Comparison of ENCODE assay signal across 12 cellular contexts in genomic region chr11:126636911-126637799, GRCh38.
DNase-seq lines count a peak whose midpoint lies in the region; ATAC-seq and TF ChIP-seq lines count a peak whose summit lies in the region.
"Had no signal": no experiment of that assay in that cellular context is flagged by ENCODE, and none has a peak within 500 bp of the region (broad histone marks: within the 10 kb centered on the region; RNA-seq: fewer than 3 reads in every experiment).

No MANE protein-coding gene starts in this region.

- H3K4ac ChIP-seq in mesenchymal stem cell (ENCODE audit: low read depth in 1 of 2, low read length in 2 of 2), result no peak overlapping the region

- no peak overlapping the region for H3K4me2 ChIP-seq in mesenchymal stem cell (ENCODE audit: low read length, poor library complexity, severe bottlenecking)

- no peak for TF ChIP-seq CTCF in astrocyte of the spinal cord (IDR thresholded peaks at IDR 0.05; ENCODE audit: low read depth, low read length)
- no peak for TF ChIP-seq CTCF in sigmoid colon (IDR thresholded peaks at IDR 0.05)
- TF ChIP-seq CTCF in Caco-2 (IDR thresholded peaks at IDR 0.05; ENCODE audit: insufficient read depth in 1 of 2, low read depth in 1 of 2, low read length in 1 of 2, severe bottlenecking in 1 of 2, unreplicated experiment in 1 of 2), result no peak

- intact Hi-C loops in sigmoid colon (cut with DNase I), result no loop called here
- intact Hi-C loops in Caco-2 (cut with micrococcal nuclease; ENCODE audit: unreplicated experiment), result no loop called here

- peaks cover 0 to 3% of the 10 kb centered on the region in 2 experiments for H3K27me3 ChIP-seq in mesenchymal stem cell (ENCODE audit: control insufficient read depth in 1 of 2, insufficient read depth in 1 of 2, low read length in 2 of 2)
- H3K27me3 ChIP-seq in sigmoid colon, result no peaks in the 10 kb centered on the region
- H3K27me3 ChIP-seq in Caco-2 (replicated peaks; ENCODE audit: control insufficient read depth, insufficient read depth, low read length), result no peaks in the 10 kb centered on the region; the same call in none of the 2 replicates

- H3K14ac ChIP-seq in mesenchymal stem cell (ENCODE audit: low read length in 2 of 2), result no peak overlapping the region

- peak; percentile 72 for DNase-seq in AG08396 (ENCODE audit: low spot score)
- DNase-seq in HT1080 (ENCODE audit: low read depth), result peak; percentile 89
- DNase-seq in astrocyte of the spinal cord (ENCODE audit: low read depth, low spot score), result peak; percentile 70
- no peak for DNase-seq in mesenchymal stem cell
- DNase-seq in sigmoid colon, result no peak
- no peak for DNase-seq in GDM1 (lab: John Stamatoyannopoulos, UW)
- no peak for DNase-seq in Caco-2
- DNase-seq: erythroblast; mucosa of descending colon; stimulated activated CD4-positive, alpha-beta T cell treated with anti-CD3 and anti-CD28 coated beads, Interleukin-4, amount 100 ng/mL, for 24 hours had no signal

- no peak for ATAC-seq in GM21360 (IDR thresholded peaks at IDR 0.05; ENCODE audit: unreplicated experiment)
- ATAC-seq: mucosa of descending colon had no signal

- no peaks in the 10 kb centered on the region for H3K4me1 Mint-ChIP-seq in Caco-2 (ENCODE audit: low read depth, unreplicated experiment)

- H3K9me3 ChIP-seq in mesenchymal stem cell (ENCODE audit: control insufficient read depth, low read length), result no peaks in the 10 kb centered on the region
- no peaks in the 10 kb centered on the region for H3K9me3 ChIP-seq in sigmoid colon
- no peaks in the 10 kb centered on the region for H3K9me3 ChIP-seq in Caco-2
- H3K9me3 ChIP-seq: mucosa of descending colon had no signal

- no peak overlapping the region for H3K4me3 Mint-ChIP-seq in Caco-2 (ENCODE audit: unreplicated experiment)
- H3K4me3 Mint-ChIP-seq: stimulated activated naive CD8-positive, alpha-beta T cell treated with anti-CD3 and anti-CD28 coated beads, Interleukin-15, Interleukin-2, amounts not matched to agents 100 ng/mL and 50 ng/mL, for 24 hours had no signal

- H3K27ac Mint-ChIP-seq in Caco-2 (ENCODE audit: unreplicated experiment), result no peak overlapping the region
- H3K27ac Mint-ChIP-seq: stimulated activated naive CD8-positive, alpha-beta T cell treated with anti-CD3 and anti-CD28 coated beads, Interleukin-15, Interleukin-2, amounts not matched to agents 100 ng/mL and 50 ng/mL, for 24 hours had no signal

- no peak overlapping the region for H2BK12ac ChIP-seq in mesenchymal stem cell (ENCODE audit: low read length in 2 of 2)

- H3K4me3 ChIP-seq in astrocyte of the spinal cord (ENCODE audit: low read depth, low read length), result no peak overlapping the region
- H3K4me3 ChIP-seq in mesenchymal stem cell (ENCODE audit: insufficient read depth in 1 of 2, low read depth in 1 of 2, low read length in 2 of 2), result peak overlapping the region in 1 of 2 experiments; percentile 53
- H3K4me3 ChIP-seq in sigmoid colon, result no peak overlapping the region
- no peak overlapping the region for H3K4me3 ChIP-seq in Caco-2 (ENCODE audit: low read depth, low read length)
- H3K4me3 ChIP-seq: mucosa of descending colon had no signal

- no peak for TF ChIP-seq EP300 in sigmoid colon (IDR thresholded peaks at IDR 0.05)

- no peak overlapping the region for H2AFZ ChIP-seq in mesenchymal stem cell (ENCODE audit: low read depth, low read length)

- no peak overlapping the region for H2BK15ac ChIP-seq in mesenchymal stem cell (ENCODE audit: low read depth, poor library complexity, severe bottlenecking)

- CTCF ChIA-PET in Caco-2 (lab: Charles Lee), result no interaction called here

- no peak overlapping the region for H4K91ac ChIP-seq in mesenchymal stem cell (ENCODE audit: low read length)

- WGBS in mesenchymal stem cell, result 41% methylated on average over 3 of the region's 5 CpGs
- 75 to 81% methylated on average over 5 of the region's 5 CpGs for WGBS in sigmoid colon, 2 donors

- H3K27me3 Mint-ChIP-seq in Caco-2 (ENCODE audit: insufficient read depth, unreplicated experiment), result peaks cover 20% of the 10 kb centered on the region

- peak overlapping the region; percentile 56 for H3K9ac ChIP-seq in mesenchymal stem cell (ENCODE audit: low read length)

- H4K8ac ChIP-seq in mesenchymal stem cell (ENCODE audit: low read length), result no peak overlapping the region

- no peak overlapping the region for H2BK5ac ChIP-seq in mesenchymal stem cell (ENCODE audit: low read depth, low read length, poor library complexity, severe bottlenecking)

- H2BK120ac ChIP-seq in mesenchymal stem cell (ENCODE audit: low read depth, low read length), result no peak overlapping the region

- H3K27ac ChIP-seq in mesenchymal stem cell (ENCODE audit: low read length, poor library complexity, severe bottlenecking) (peak overlapping the region; percentile 22), sigmoid colon (no peak overlapping the region)

- peaks cover 4% of the 10 kb centered on the region for H3K4me1 ChIP-seq in mesenchymal stem cell (ENCODE audit: control insufficient read depth, insufficient read depth, low read depth, low read length)
- H3K4me1 ChIP-seq in sigmoid colon, result no peaks in the 10 kb centered on the region
- no peaks in the 10 kb centered on the region; the same call in 1 of the 2 replicates for H3K4me1 ChIP-seq in Caco-2

- no TSS peak for BruUV-seq in Caco-2 (replicated peaks; lab: Mats Ljungman, UMichigan)

- H2AK5ac ChIP-seq in mesenchymal stem cell (ENCODE audit: low read length, severe bottlenecking), result peak overlapping the region; percentile 27

- H3K36me3 ChIP-seq in mesenchymal stem cell (ENCODE audit: control insufficient read depth in 1 of 2, insufficient read depth in 2 of 2, low read depth in 1 of 2, low read length in 2 of 2) (no peaks in the 10 kb centered on the region), sigmoid colon (no peaks in the 10 kb centered on the region), Caco-2 (ENCODE audit: control insufficient read depth, insufficient read depth, low read length) (no peaks in the 10 kb centered on the region)

- H3K23ac ChIP-seq in mesenchymal stem cell (ENCODE audit: low read length in 2 of 2), result no peak overlapping the region

- TF ChIP-seq POLR2A in sigmoid colon (IDR thresholded peaks at IDR 0.05), result no peak

- POLR2A ChIA-PET in Caco-2 (lab: Charles Lee), result no interaction called here

- in situ Hi-C loops in astrocyte of the spinal cord (cut with HindIII; ENCODE audit: low sequenced_read_pairs), result no loop called here

- no peaks in the 10 kb centered on the region for H3K36me3 Mint-ChIP-seq in Caco-2 (ENCODE audit: insufficient read depth, unreplicated experiment)

- H3K18ac ChIP-seq in mesenchymal stem cell (ENCODE audit: low read depth in 1 of 2, low read length in 2 of 2), result no peak overlapping the region

- peaks cover 4% of the 10 kb centered on the region for H3K79me1 ChIP-seq in mesenchymal stem cell (replicated peaks; ENCODE audit: low read length, poor library complexity, severe bottlenecking)

- H3K9me3 Mint-ChIP-seq in Caco-2 (ENCODE audit: unreplicated experiment), result no peaks in the 10 kb centered on the region
- H3K9me3 Mint-ChIP-seq: stimulated activated naive CD8-positive, alpha-beta T cell treated with anti-CD3 and anti-CD28 coated beads, Interleukin-15, Interleukin-2, amounts not matched to agents 100 ng/mL and 50 ng/mL, for 24 hours had no signal

Comparison
In these comparisons a context has a peak if more than half of its experiments do, and no peak if none do; other contexts are left out.
1. DNase-seq: peak in AG08396 (single experiment), HT1080 (single experiment) and astrocyte of the spinal cord (single experiment); none in mesenchymal stem cell (single experiment), sigmoid colon (single experiment), GDM1 (single experiment) and Caco-2 (0 of 2).